Comparison of ENCODE assay signal across 26 cellular contexts in genomic region chr1:2166254-2166653, GRCh38. TPM values are rescaled to one million over a fixed set of nuclear protein-coding genes. Genes with fewer than 3 reads are reported as not detected.
DNase-seq lines count a peak whose midpoint lies in the region; ATAC-seq, FAIRE-seq and TF ChIP-seq lines count a peak whose summit lies in the region.
"Had no signal": no experiment of that assay in that cellular context is flagged by ENCODE, and none has a peak within 500 bp of the region (broad histone marks: within the 10 kb centered on the region; RNA-seq: fewer than 3 reads in every experiment).

No MANE protein-coding gene starts in this region.

- BruUV-seq in K562 (replicated peaks; lab: Mats Ljungman, UMichigan): no TSS peak

- H3K9me1 ChIP-seq in K562 (ENCODE audit: control insufficient read depth, insufficient read depth, low read length): no peaks in the 10 kb centered on the region

- no peaks in the 10 kb centered on the region for H3K36me3 ChIP-seq in H7 (replicated peaks; ENCODE audit: control insufficient read depth, insufficient read depth, low read length)
- no peaks in the 10 kb centered on the region for H3K36me3 ChIP-seq in K562 (ENCODE audit: control insufficient read depth, insufficient read depth, low read length)
- no peaks in the 10 kb centered on the region for H3K36me3 ChIP-seq in mesendoderm (ENCODE audit: control insufficient read depth, insufficient read depth, low read length)
- H3K36me3 ChIP-seq in SJCRH30: no peaks in the 10 kb centered on the region
- H3K36me3 ChIP-seq: MG63 had no signal

- peak overlapping the region in 1 of 2 experiments; percentile 72; a peak in 2 of 4 replicates for H3K9ac ChIP-seq in K562 (ENCODE audit: insufficient read depth in 1 of 2, low read depth in 2 of 2, low read length in 2 of 2)
- no peak overlapping the region for H3K9ac ChIP-seq in mesendoderm (ENCODE audit: low read length)

- no peak overlapping the region for H3K4me3 ChIP-seq in H7 (ENCODE audit: insufficient read depth, low read depth, low read length)
- no peak overlapping the region for H3K4me3 ChIP-seq in K562
- H3K4me3 ChIP-seq in mesendoderm (ENCODE audit: low read length): no peak overlapping the region
- no peak overlapping the region for H3K4me3 ChIP-seq in SJCRH30
- H3K4me3 ChIP-seq: A549, MG63 had no signal

- TF ChIP-seq CTCF in K562 (IDR thresholded peaks at IDR 0.05 in 2 of 3, conservative IDR thresholded peaks at IDR 0.05 in 1 of 3; ENCODE audit: insufficient read depth in 2 of 3, low read depth in 1 of 3, low read length in 3 of 3): no peak
- TF ChIP-seq CTCF in natural killer cell (IDR thresholded peaks at IDR 0.05): no peak

- DNase-seq in EH (ENCODE audit: low read depth): peak; percentile 17
- peak; percentile 64 for DNase-seq in H7
- DNase-seq in K562 (ENCODE audit: extremely low read depth in 1 of 4, low spot score in 3 of 4): no peak
- peak; percentile 45 for DNase-seq in mesendoderm
- no peak for DNase-seq in natural killer cell
- no peak for DNase-seq in SJCRH30
- DNase-seq: AML-193, COR-L47, EL, KBM-7, MG63, NCI-H1048, NCI-H1417, NCI-H1694, NCI-H2029 treated with DMSO at 0.1 percent for 48 hours, NCI-H2171, NCI-H226, NCI-H510A treated with DMSO at 0.1 percent for 48 hours, NCI-H748 treated with DMSO at 0.1 percent for 48 hours, T-helper 1 cell had no signal

- POLR2A ChIA-PET in K562 (lab: Yijun Ruan, JAX): interaction anchor here (1.0 to 2.3 kb wide), 3 partner anchors 8 to 16 kb away, joined by 3 to 5 read pairs (median 3); no protein-coding TSS in a partner anchor

- no peaks in the 10 kb centered on the region for H3K36me3 Mint-ChIP-seq in natural killer cell

- H3K4me1 Mint-ChIP-seq in natural killer cell: peaks cover 0 to 4% of the 10 kb centered on the region in 2 donors
- H3K4me1 Mint-ChIP-seq: CD4-positive, alpha-beta memory T cell had no signal

- H2BK5ac ChIP-seq in mesendoderm (ENCODE audit: low read length): no peak overlapping the region

- no peak overlapping the region for H4K5ac ChIP-seq in mesendoderm (ENCODE audit: low read length)

- TF ChIP-seq EP300 in K562 (IDR thresholded peaks at IDR 0.05; ENCODE audit: low read length): no peak

- H3K4me2 ChIP-seq in K562 (ENCODE audit: insufficient read depth, low read length) (no peak overlapping the region), mesendoderm (ENCODE audit: low read length) (no peak overlapping the region)
- H3K4me2 ChIP-seq: A549 had no signal

- H2BK120ac ChIP-seq in mesendoderm (ENCODE audit: low read depth, low read length): no peak overlapping the region

- H3K27me3 Mint-ChIP-seq in natural killer cell (ENCODE audit: low read depth in 2 of 2): no peaks in the 10 kb centered on the region
- H3K27me3 Mint-ChIP-seq: CD4-positive, alpha-beta memory T cell had no signal

- no peak for TF ChIP-seq POLR2A in K562 (conservative IDR thresholded peaks at IDR 0.05)

- H3K4ac ChIP-seq in mesendoderm (ENCODE audit: low read depth, low read length): no peak overlapping the region

- H3K27ac Mint-ChIP-seq in natural killer cell: no peak overlapping the region
- H3K27ac Mint-ChIP-seq: CD4-positive, alpha-beta memory T cell had no signal

- H3K4me1 ChIP-seq in K562 (replicated peaks in 1 of 2; ENCODE audit: control insufficient read depth in 2 of 2, insufficient read depth in 2 of 2, low read length in 2 of 2) (peaks cover 0 to 25% of the 10 kb centered on the region in 2 experiments; a peak in 2 of 5 replicates), mesendoderm (ENCODE audit: control insufficient read depth, low read depth, low read length) (no peaks in the 10 kb centered on the region), SJCRH30 (no peaks in the 10 kb centered on the region)
- H3K4me1 ChIP-seq: A549 had no signal

- H2BK15ac ChIP-seq in mesendoderm (replicated peaks; ENCODE audit: low read depth): no peak overlapping the region

- H4K8ac ChIP-seq in mesendoderm (ENCODE audit: low read depth, low read length): no peak overlapping the region

- H2AFZ ChIP-seq in K562 (ENCODE audit: low read depth, low read length): no peak overlapping the region

- H3K27ac ChIP-seq in K562 (ENCODE audit: extremely low read depth, low read depth, low read length): no peak overlapping the region
- H3K27ac ChIP-seq in mesendoderm (ENCODE audit: low read depth, low read length): no peak overlapping the region
- no peak overlapping the region for H3K27ac ChIP-seq in SJCRH30
- H3K27ac ChIP-seq: A549 had no signal

- H3K79me2 ChIP-seq in K562 (ENCODE audit: control insufficient read depth, insufficient read depth, low read length) (no peaks in the 10 kb centered on the region), mesendoderm (ENCODE audit: control insufficient read depth, insufficient read depth, low read length) (no peaks in the 10 kb centered on the region)

- no peak overlapping the region for H2AK5ac ChIP-seq in mesendoderm (ENCODE audit: low read length)

- CTCF ChIA-PET in K562 (lab: Yijun Ruan, JAX; ENCODE audit: low intra/inter-chr PET ratio): no interaction called here

- H3K18ac ChIP-seq in mesendoderm (ENCODE audit: low read length): no peak overlapping the region

- H3K27me3 ChIP-seq in H7 (ENCODE audit: control insufficient read depth, insufficient read depth, low read length): no peaks in the 10 kb centered on the region
- H3K27me3 ChIP-seq in K562 (ENCODE audit: control insufficient read depth in 2 of 2, insufficient read depth in 2 of 2, low read length in 2 of 2): peaks cover 53 to 93% of the 10 kb centered on the region in 2 experiments
- H3K27me3 ChIP-seq in mesendoderm (ENCODE audit: insufficient read depth, low read length, poor library complexity): no peaks in the 10 kb centered on the region
- peaks cover 29% of the 10 kb centered on the region for H3K27me3 ChIP-seq in SJCRH30
- H3K27me3 ChIP-seq: MG63 had no signal

- H3K23ac ChIP-seq in mesendoderm (ENCODE audit: low read length): no peak overlapping the region

- in situ Hi-C loops in K562 (cut with MboI): no loop called here

- H3K56ac ChIP-seq in mesendoderm (ENCODE audit: low read length): no peak overlapping the region

- intact Hi-C loops in K562 (cut with micrococcal nuclease): no loop called here
- intact Hi-C loops in natural killer cell (cut with micrococcal nuclease): no loop called here

- WGBS in K562 (ENCODE audit: insufficient coverage, low coverage, missing lambda C conversion rate): 13% methylated on average over 12 of the region's 14 CpGs
- WGBS in mesendoderm (ENCODE audit: extremely low coverage, insufficient coverage, low lambda C conversion rate): no CpG with 5 or more reads among the region's 14 CpGs

- ATAC-seq in K562: no peak
- no peak for ATAC-seq in natural killer cell
- no peak for ATAC-seq in GM21390 (IDR thresholded peaks at IDR 0.05; ENCODE audit: unreplicated experiment)
- ATAC-seq: A549 had no signal

- H3K9me3 ChIP-seq in K562 (replicated peaks; ENCODE audit: control insufficient read depth, insufficient read depth, low read depth, low read length) (peaks cover 10% of the 10 kb centered on the region), SJCRH30 (replicated peaks) (no peaks in the 10 kb centered on the region)
- H3K9me3 ChIP-seq: A549, MG63 had no signal

- no peak for TF ChIP-seq RAD21 in K562 (CRISPR knock-in tag; conservative IDR thresholded peaks at IDR 0.05 in 1 of 2, IDR thresholded peaks at IDR 0.05 in 1 of 2)

- no peaks in the 10 kb centered on the region for H3K9me3 Mint-ChIP-seq in natural killer cell
- H3K9me3 Mint-ChIP-seq: CD4-positive, alpha-beta memory T cell had no signal

- no peak for FAIRE-seq in K562 (lab: Jason Lieb, UNC)
- FAIRE-seq: A549, GM12892, H54, RCC 7860 had no signal

- no peaks in the 10 kb centered on the region for H4K20me1 ChIP-seq in K562 (replicated peaks; ENCODE audit: control insufficient read depth, insufficient read depth, low read length)

- H3K4me3 Mint-ChIP-seq in natural killer cell: no peak overlapping the region
- H3K4me3 Mint-ChIP-seq: CD4-positive, alpha-beta memory T cell had no signal

- no peaks in the 10 kb centered on the region for H3K79me1 ChIP-seq in mesendoderm (ENCODE audit: low read length)

RNA-seq across cellular contexts. Expression of gene FAAP20, which starts 28.3 kb away (rescaled TPM):
- 60.5 and 69.9 TPM in 2 replicates for total RNA-seq in H7 (2014; rRNA removed; shearing (Covaris generic))
- 32.5 and 87.9 TPM in 2 replicates for total RNA-seq in K562 (2011; cell fraction: chromatin; rRNA removed; ENCODE audit: low replicate concordance)
- total RNA-seq in K562 (2011; cell fraction: nucleolus; rRNA removed): 57.6 and 57.7 TPM in 2 replicates
- 37.4 and 38.2 TPM in 2 replicates for total RNA-seq in K562 (2011; cell fraction: nucleoplasm; rRNA removed)
- total RNA-seq in K562 (2014; rRNA removed): 74.4 and 79.5 TPM in 2 replicates
- total RNA-seq in K562 (2014; rRNA removed; fragmentation: Illumina TruSeq; extraction: Trizol): 4.5 and 5.2 TPM in 2 replicates
- total RNA-seq in K562 (2015; rRNA removed; fragmentation: Illumina TruSeq; extraction: Trizol): 13.7 and 15.9 TPM in 2 replicates
- 142 TPM in 2 replicates for total RNA-seq in K562 (2021)
- 9.9 and 13.5 TPM in 2 replicates for polyA plus RNA-seq in K562 (2011; rRNA removed)
- polyA plus RNA-seq in K562 (2011; cell fraction: cytosol; rRNA removed): 19.5 and 92.5 TPM in 2 replicates
- 23.2 and 44.5 TPM in 2 replicates for polyA plus RNA-seq in K562 (2011; cell fraction: nucleus; rRNA removed)
- 74.5 and 114 TPM in 2 replicates for polyA plus RNA-seq in K562 (2012)
- polyA plus RNA-seq in K562 (2014; fragmentation: Illumina TruSeq; extraction: Trizol): 8.4 and 22.6 TPM in 2 replicates
- 1 to 10 TPM in 1 of 2 experiments, under 1 TPM in 1; 0.58 to 1.0 TPM for polyA plus RNA-seq in K562 (2014; fragmentation: Nextera tagmentation; extraction: Ambion mirVana)
- 143 and 153 TPM in 2 replicates for polyA plus RNA-seq in K562 (2014; rRNA removed)
- 3.3 and 3.9 TPM in 2 replicates for polyA minus RNA-seq in K562 (2011; rRNA and poly(A)+ RNA removed)
- polyA minus RNA-seq in K562 (2011; cell fraction: cytosol; rRNA and poly(A)+ RNA removed): 16.1 and 25.8 TPM in 2 replicates
- polyA minus RNA-seq in K562 (2011; cell fraction: nucleus; rRNA and poly(A)+ RNA removed): 10.0 and 14.0 TPM in 2 replicates
- polyA plus RNA-seq in mesendoderm (2013, experiment 1 of 2): 85.8 TPM
- polyA plus RNA-seq in mesendoderm (2013, experiment 2 of 2): 84.4 TPM
- total RNA-seq in natural killer cell: 10 to 100 TPM; 40.3 to 53.0 (median 43.3) TPM
- total RNA-seq in SJCRH30 (2014; rRNA removed; shearing (Covaris generic)): 58.0 and 61.7 TPM in 2 replicates

Comparison
In these comparisons a context has a peak if more than half of its experiments do, and no peak if none do; other contexts are left out.
1. DNase-seq: peak in EH (single experiment), H7 (single experiment) and mesendoderm (single experiment); none in K562 (0 of 4), natural killer cell (single experiment) and SJCRH30 (0 of 2).